ENCODE assay signal across 8 cellular contexts in the genomic region with DNA sequence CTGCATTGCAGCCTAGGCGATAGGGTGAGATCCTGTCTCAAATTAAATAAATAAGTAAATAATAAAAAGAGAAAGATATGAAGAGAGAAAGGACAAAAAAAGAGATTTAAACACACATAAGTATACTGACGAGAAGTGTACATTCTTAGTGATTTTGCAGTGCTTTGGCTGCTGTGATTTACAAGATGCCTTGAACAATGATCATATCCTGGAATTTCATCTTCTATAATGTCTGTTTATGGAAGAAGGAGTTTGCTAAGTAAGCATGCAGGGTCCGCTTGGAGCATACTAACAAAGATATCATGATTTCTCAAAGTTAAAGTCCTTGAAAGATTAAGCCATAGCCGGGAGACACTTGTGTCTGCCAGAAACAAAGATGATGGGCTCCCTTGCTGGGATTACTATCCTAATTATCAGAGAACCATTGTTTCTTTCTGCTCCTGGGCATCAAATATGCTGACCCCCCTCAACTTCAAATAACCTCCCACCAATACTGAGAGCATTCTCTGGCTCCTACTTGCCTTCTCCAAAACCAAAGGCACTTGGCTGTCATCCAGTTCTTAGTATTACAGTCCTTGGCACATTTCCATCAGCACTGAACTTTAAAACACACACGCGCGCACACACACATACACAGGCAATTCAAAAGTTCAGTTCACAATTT. TPM values are rescaled to one million over a fixed set of nuclear protein-coding genes. Genes with fewer than 3 reads are reported as not detected.
A peak's percentile ranks its signal among the peaks of the same experiment; 100 is the strongest.
DNase-seq lines count a peak whose midpoint lies in the region; ATAC-seq and TF ChIP-seq lines count a peak whose summit lies in the region.

No MANE protein-coding gene starts in this region.

- TF ChIP-seq CTCF in osteoblast (IDR thresholded peaks at IDR 0.05; ENCODE audit: extremely low read depth, low read depth, low read length), result no peak
- TF ChIP-seq CTCF in glutamatergic neuron (IDR thresholded peaks at IDR 0.05; ENCODE audit: partially characterized antibody, unreplicated experiment), result no peak

- H3K9me3 Mint-ChIP-seq in glutamatergic neuron (ENCODE audit: unreplicated experiment), result peaks cover 2% of the 10 kb centered on the region

- DNase-seq in DMS79 (lab: John Stamatoyannopoulos, UW), result peak; percentile 76
- peak; percentile 66 for DNase-seq in NCI-H2196 (lab: John Stamatoyannopoulos, UW; ENCODE audit: unreplicated experiment)
- DNase-seq in dermis microvascular lymphatic vessel endothelial cell (ENCODE audit: low read depth in 2 of 2), result peak; percentile 32 to 78
- DNase-seq in osteoblast (ENCODE audit: insufficient read length, low spot score, missing footprints), result no peak
- no peak for DNase-seq in glutamatergic neuron
- no peak for DNase-seq in GM03348 (ENCODE audit: low spot score)

- no peaks in the 10 kb centered on the region for H4K20me1 ChIP-seq in osteoblast (ENCODE audit: insufficient read depth, low read length)

- H3K4me2 ChIP-seq in osteoblast (ENCODE audit: insufficient read depth, low read length), result peak overlapping the region; percentile 5

- peaks cover 15% of the 10 kb centered on the region for H3K4me1 ChIP-seq in osteoblast (ENCODE audit: insufficient read depth, low read length)

- no peaks in the 10 kb centered on the region for H3K79me2 ChIP-seq in osteoblast (ENCODE audit: insufficient read depth, low read length)

- H2AFZ ChIP-seq in osteoblast (ENCODE audit: low read length), result no peak overlapping the region

- no peak overlapping the region for H3K4me3 ChIP-seq in osteoblast (ENCODE audit: insufficient read depth, low read length)

- H3K4me3 Mint-ChIP-seq in glutamatergic neuron (ENCODE audit: unreplicated experiment), result no peak overlapping the region

- H3K27me3 ChIP-seq in osteoblast (ENCODE audit: insufficient read depth, low read length), result no peaks in the 10 kb centered on the region

- H3K36me3 ChIP-seq in osteoblast (ENCODE audit: insufficient read depth, low read length), result no peaks in the 10 kb centered on the region

- no peak overlapping the region for H3K27ac Mint-ChIP-seq in glutamatergic neuron (ENCODE audit: unreplicated experiment)

- no peaks in the 10 kb centered on the region for H3K9me3 ChIP-seq in osteoblast (ENCODE audit: low read depth, low read length)

- H3K36me3 Mint-ChIP-seq in glutamatergic neuron (ENCODE audit: unreplicated experiment), result no peaks in the 10 kb centered on the region

- H3K27me3 Mint-ChIP-seq in glutamatergic neuron (ENCODE audit: unreplicated experiment), result peaks cover 2% of the 10 kb centered on the region

- H3K27ac ChIP-seq in osteoblast (ENCODE audit: low read depth, low read length), result no peak overlapping the region

- ATAC-seq in HG02678 (IDR thresholded peaks at IDR 0.05; ENCODE audit: unreplicated experiment) (no peak), GM18861 (IDR thresholded peaks at IDR 0.05; ENCODE audit: unreplicated experiment) (no peak)

- no peaks in the 10 kb centered on the region for H3K4me1 Mint-ChIP-seq in glutamatergic neuron (ENCODE audit: low read depth, unreplicated experiment)

RNA-seq across cellular contexts. Expression of a gene that starts 47.5 kb away (rescaled TPM):
- total RNA-seq in dermis microvascular lymphatic vessel endothelial cell (14.2 and 15.6 TPM in 2 replicates), osteoblast (51.6 and 52.5 TPM in 2 replicates), glutamatergic neuron (ENCODE audit: unreplicated experiment) (25.1 TPM)

Comparison
In these comparisons a context has a peak if more than half of its experiments do, and no peak if none do; other contexts are left out.
1. DNase-seq: peak in DMS79 (single experiment), NCI-H2196 (single experiment) and dermis microvascular lymphatic vessel endothelial cell (2 of 2); none in osteoblast (single experiment), glutamatergic neuron (single experiment) and GM03348 (single experiment).